Comparison of ENCODE assay signal across 8 cellular contexts in genomic region chr6:149717588-149718458, GRCh38. TPM values are rescaled to one million over a fixed set of nuclear protein-coding genes. Genes with fewer than 3 reads are reported as not detected.
DNase-seq lines count a peak whose midpoint lies in the region; ATAC-seq and TF ChIP-seq lines count a peak whose summit lies in the region.

LATS1 (minus strand) TSS chr6:149718101; CDS start chr6:149702126, 15,975 bp downstream.

- H3K9me3 Mint-ChIP-seq in activated naive CD4-positive, alpha-beta T cell treated with anti-CD3 and anti-CD28 coated beads, Interleukin-2, amount 50 U/mL, for 72 hours: no peaks in the 10 kb centered on the region
- no peaks in the 10 kb centered on the region for H3K9me3 Mint-ChIP-seq in osteocyte (ENCODE audit: unreplicated experiment)

- peaks cover 28 to 36% of the 10 kb centered on the region in 2 donors for H3K4me1 ChIP-seq in thoracic aorta (ENCODE audit: control insufficient read depth in 1 of 2, low read depth in 2 of 2)

- DNase-seq in GM10266 (ENCODE audit: extremely low spot score) (peak; percentile 87), NCI-H1092 (lab: John Stamatoyannopoulos, UW) (peak; percentile 75), SKM-1 (lab: John Stamatoyannopoulos, UW; ENCODE audit: unreplicated experiment) (peak; percentile 54), glomerular visceral epithelial cell (ENCODE audit: extremely low spot score) (peak; percentile 88), osteocyte (ENCODE audit: extremely low spot score, unreplicated experiment) (peak; percentile 96), thoracic aorta (ENCODE audit: low spot score) (peak; percentile 64)
- DNase-seq in activated naive CD4-positive, alpha-beta T cell treated with anti-CD3 and anti-CD28 coated beads, Interleukin-2, amount 50 U/mL, for 72 hours (ENCODE audit: low spot score in 2 of 2): peak; percentile 84 to 93

- peak within 1 kb of the TSS; percentile 96 for H3K4me3 Mint-ChIP-seq in osteocyte (ENCODE audit: unreplicated experiment)

- peaks cover 27% of the 10 kb centered on the region for H3K4me1 Mint-ChIP-seq in osteocyte (ENCODE audit: unreplicated experiment)

- H3K27ac ChIP-seq in thoracic aorta: peak within 1 kb of the TSS; percentile 92 to 99

- TF ChIP-seq CTCF in GM10266 (IDR thresholded peaks at IDR 0.05; ENCODE audit: control insufficient read depth, insufficient read depth, low read depth, missing control alignments) (no peak), osteocyte (IDR thresholded peaks at IDR 0.05) (no peak), thoracic aorta (IDR thresholded peaks at IDR 0.05) (no peak)

- no peaks in the 10 kb centered on the region for H3K27me3 ChIP-seq in thoracic aorta (replicated peaks; ENCODE audit: insufficient read depth)

- H3K36me3 ChIP-seq in thoracic aorta: no peaks in the 10 kb centered on the region

- peak within 1 kb of the TSS; percentile 96 for H3K4me3 ChIP-seq in thoracic aorta

- no peaks in the 10 kb centered on the region for H3K9me3 ChIP-seq in thoracic aorta

- peak; percentile 85 for ATAC-seq in HG02610 (IDR thresholded peaks at IDR 0.05; ENCODE audit: unreplicated experiment)
- peak; percentile 89 to 93 for ATAC-seq in activated naive CD4-positive, alpha-beta T cell treated with anti-CD3 and anti-CD28 coated beads, Interleukin-2, amount 50 U/mL, for 72 hours
- peak; percentile 82 for ATAC-seq in thoracic aorta (ENCODE audit: insufficient number of reproducible peaks, low FRiP score, low read depth)

- no peaks in the 10 kb centered on the region for H3K27me3 Mint-ChIP-seq in osteocyte (ENCODE audit: unreplicated experiment)

- H3K36me3 Mint-ChIP-seq in activated naive CD4-positive, alpha-beta T cell treated with anti-CD3 and anti-CD28 coated beads, Interleukin-2, amount 50 U/mL, for 72 hours: peaks cover 16 to 19% of the 10 kb centered on the region in 2 donors
- no peaks in the 10 kb centered on the region for H3K36me3 Mint-ChIP-seq in osteocyte (ENCODE audit: unreplicated experiment)

- peak within 1 kb of the TSS; percentile 98 to 99 for H3K27ac Mint-ChIP-seq in activated naive CD4-positive, alpha-beta T cell treated with anti-CD3 and anti-CD28 coated beads, Interleukin-2, amount 50 U/mL, for 72 hours
- peak within 1 kb of the TSS; percentile 99 for H3K27ac Mint-ChIP-seq in osteocyte (ENCODE audit: unreplicated experiment)

RNA-seq across cellular contexts. Expression of gene LATS1, which starts in this region (rescaled TPM):
- 10 to 100 TPM; 21.9 to 29.4 TPM for total RNA-seq in activated naive CD4-positive, alpha-beta T cell treated with anti-CD3 and anti-CD28 coated beads, Interleukin-2, amount 50 U/mL, for 72 hours
- 33.8 and 33.9 TPM in 2 replicates for total RNA-seq in osteocyte
- total RNA-seq in thoracic aorta: 10 to 100 TPM; 24.4 to 30.5 TPM

Comparison
In these comparisons a context has a peak if more than half of its experiments do, and no peak if none do; other contexts are left out.
1. Peak in every context shown above with its lines: DNase-seq, ATAC-seq, H3K4me3 ChIP-seq and H3K27ac ChIP-seq.